Comparison of ENCODE assay signal across 2 cellular contexts in genomic region chr2:72888438-72889202, GRCh38.
TF ChIP-seq lines count a peak whose summit lies in the region.

No MANE protein-coding gene starts in this region.

TF ChIP-seq in SK-N-SH, 30 proteins besides CTCF, POLR2A, EP300 and RAD21 (continued from another document):
- no peak for TF ChIP-seq REST (IDR thresholded peaks at IDR 0.05; ENCODE audit: low read depth, low read length)
- no peak for TF ChIP-seq USF1 (IDR thresholded peaks at IDR 0.05; ENCODE audit: borderline replicate concordance, low read depth)
- TF ChIP-seq TCF12 (IDR thresholded peaks at IDR 0.05): no peak
- no peak for TF ChIP-seq NRF1 (IDR thresholded peaks at IDR 0.05; ENCODE audit: low read depth, low read length)
- no peak for TF ChIP-seq ELF1 (IDR thresholded peaks at IDR 0.05)
- TF ChIP-seq MEF2A (IDR thresholded peaks at IDR 0.05; ENCODE audit: borderline replicate concordance, low read depth): no peak
- no peak for TF ChIP-seq IRF3 (IDR thresholded peaks at IDR 0.05; ENCODE audit: low read depth, low read length)
- no peak for TF ChIP-seq FOXJ3 (CRISPR knock-in tag; IDR thresholded peaks at IDR 0.05)
- TF ChIP-seq JUND (IDR thresholded peaks at IDR 0.05): no peak
- no peak for TF ChIP-seq NFIC (IDR thresholded peaks at IDR 0.05; ENCODE audit: borderline replicate concordance)
- no peak for TF ChIP-seq SIN3A (IDR thresholded peaks at IDR 0.05; ENCODE audit: borderline replicate concordance, low read depth, low read length)
- no peak for TF ChIP-seq FOXM1 (IDR thresholded peaks at IDR 0.05; ENCODE audit: low read depth)

TF ChIP-seq in SK-N-SH treated with all-trans-retinoic acid at 6 μM for 48 hours, 23 proteins besides CTCF, POLR2A, EP300 and RAD21 (continued from another document):
- TF ChIP-seq TSHZ2 (CRISPR knock-in tag; IDR thresholded peaks at IDR 0.05) (no peak), PATZ1 (CRISPR knock-in tag; IDR thresholded peaks at IDR 0.05; ENCODE audit: borderline replicate concordance) (no peak), SNAI2 (CRISPR knock-in tag; IDR thresholded peaks at IDR 0.05) (no peak), ZFP30 (CRISPR knock-in tag; IDR thresholded peaks at IDR 0.05) (no peak), POU6F1 (CRISPR knock-in tag; IDR thresholded peaks at IDR 0.05; ENCODE audit: borderline replicate concordance, low read depth) (no peak)
